ENCODE assay signal across 11 cellular contexts in genomic region chr5:94181940-94182339, GRCh38.
A peak's percentile ranks its signal among the peaks of the same experiment; 100 is the strongest.
DNase-seq lines count a peak whose midpoint lies in the region; ATAC-seq, FAIRE-seq and TF ChIP-seq lines count a peak whose summit lies in the region.
"Had no signal": no experiment of that assay in that cellular context is flagged by ENCODE, and none has a peak within 500 bp of the region (broad histone marks: within the 10 kb centered on the region; RNA-seq: fewer than 3 reads in every experiment).

No MANE protein-coding gene starts in this region.

- no peak for FAIRE-seq in A549 (lab: Jason Lieb, UNC)
- FAIRE-seq: keratinocyte had no signal

- CTCF ChIA-PET in A549 (lab: Yijun Ruan, JAX), result interaction anchor here (0.6 to 0.7 kb wide), 2 partner anchors 277 to 629 kb away, joined by 3 read pairs; no protein-coding TSS in a partner anchor

- no peak for TF ChIP-seq POLR2A in A549 (IDR thresholded peaks at IDR 0.05; ENCODE audit: low read length)

- TF ChIP-seq CTCF in A549 (IDR thresholded peaks at IDR 0.05), result no peak

- H3K9me3 ChIP-seq in A549, result no peaks in the 10 kb centered on the region

- H3K4me2 ChIP-seq in A549, result no peak overlapping the region

- 36% methylated on average over 2 of the region's 2 CpGs for WGBS in A549 (ENCODE audit: missing lambda C conversion rate)

- POLR2A ChIA-PET in A549 (lab: Yijun Ruan, JAX), result no interaction called here

- H3K27ac ChIP-seq in A549, result no peak overlapping the region
- H3K27ac ChIP-seq: RWPE1 had no signal

- H3K4me1 ChIP-seq in A549, result no peaks in the 10 kb centered on the region

- DNase-seq in A549 (ENCODE audit: low read depth in 1 of 2, low spot score in 1 of 2) (peak in 1 of 2 experiments; percentile 44), HuH-7 (ENCODE audit: low spot score) (peak; percentile 26), amniotic epithelial cell (ENCODE audit: low read depth) (peak; percentile 15), A172 (ENCODE audit: low spot score) (no peak), cerebellum (ENCODE audit: low spot score) (no peak), kidney glomerular epithelial cell (lab: John Stamatoyannopoulos, UW) (no peak)
- DNase-seq: activated T-cell treated with anti-CD3 and anti-CD28 coated beads for 4 hours had no signal

- H3K4me3 ChIP-seq in A549, result no peak overlapping the region

- ATAC-seq in A549 (peak; percentile 82 to 90; a peak in 5 of 6 replicates), GM18511 (IDR thresholded peaks at IDR 0.05; ENCODE audit: unreplicated experiment) (peak; percentile 69), HG03108 (IDR thresholded peaks at IDR 0.05; ENCODE audit: unreplicated experiment) (no peak)

- peak in 1 of 2 experiments; percentile 40; a peak in 1 of 5 replicates for TF ChIP-seq RAD21 in A549 (conservative IDR thresholded peaks at IDR 0.05 in 1 of 2, IDR thresholded peaks at IDR 0.05 in 1 of 2)

- TF ChIP-seq EP300 in A549 (IDR thresholded peaks at IDR 0.05), result no peak

TF ChIP-seq in A549, 52 proteins besides CTCF, POLR2A, EP300 and RAD21:
- TF ChIP-seq POLR2AphosphoS2 (conservative IDR thresholded peaks at IDR 0.05; ENCODE audit: low read length), result no peak
- no peak for TF ChIP-seq TP53 (CRISPR knock-in tag; IDR thresholded peaks at IDR 0.05)
- TF ChIP-seq JUNB (IDR thresholded peaks at IDR 0.05), result no peak
- TF ChIP-seq EHF (CRISPR knock-in tag; IDR thresholded peaks at IDR 0.05), result no peak
- TF ChIP-seq CBX2 (IDR thresholded peaks at IDR 0.05; ENCODE audit: borderline replicate concordance, low read depth), result no peak
- no peak for TF ChIP-seq ESRRA (IDR thresholded peaks at IDR 0.05; ENCODE audit: borderline replicate concordance, low read length)

Comparison
In these comparisons a context has a peak if more than half of its experiments do, and no peak if none do; other contexts are left out.
1. DNase-seq: peak in HuH-7 (single experiment) and amniotic epithelial cell (single experiment); none in A172 (single experiment), cerebellum (single experiment) and kidney glomerular epithelial cell (single experiment).